In the genomic region with DNA sequence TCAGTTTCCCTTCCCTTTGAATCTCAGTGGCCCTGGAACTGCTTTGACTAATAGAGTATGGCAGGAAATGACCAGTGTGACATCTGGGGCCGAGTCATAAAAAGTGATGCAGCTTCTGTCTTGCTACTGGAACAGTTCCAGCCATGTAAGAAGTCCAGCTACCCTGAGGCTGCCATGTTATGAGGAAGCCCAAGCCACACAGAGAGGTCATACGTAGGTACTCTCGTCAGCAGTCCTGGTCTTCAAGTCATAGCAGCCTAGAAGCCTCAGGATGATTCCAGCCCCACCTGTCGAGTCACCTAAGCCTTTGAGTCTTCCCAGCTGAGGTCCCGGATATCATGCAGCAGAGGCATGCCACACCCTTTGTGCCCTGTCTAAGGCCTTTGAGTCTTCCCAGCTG, we compare ENCODE assay signal across 25 cellular contexts.
DNase-seq lines count a peak whose midpoint lies in the region; ATAC-seq and TF ChIP-seq lines count a peak whose summit lies in the region.
"Had no signal": no experiment of that assay in that cellular context is flagged by ENCODE, and none has a peak within 500 bp of the region (broad histone marks: within the 10 kb centered on the region; RNA-seq: fewer than 3 reads in every experiment).

No MANE protein-coding gene starts in this region.

- no peaks in the 10 kb centered on the region for H3K4me1 Mint-ChIP-seq in stimulated activated memory B cell treated with anti-CD40 and anti-IgM and Interleukin-4, amounts not matched to agents 10 μg/mL and 1 μg/mL and 100 μg/mL, for 72 hours
- H3K4me1 Mint-ChIP-seq: stimulated activated naive B cell treated with anti-CD40 and anti-IgM and Interleukin-4, amounts not matched to agents 10 μg/mL and 1 μg/mL and 100 μg/mL, for 72 hours had no signal

- DNase-seq in LoVo (ENCODE audit: low spot score) (peak; percentile 37), fibroblast of villous mesenchyme (ENCODE audit: low read depth) (peak; percentile 49)
- no peak for DNase-seq in activated CD8-positive, alpha-beta memory T cell treated with anti-CD3 and anti-CD28 coated beads, Interleukin-2, amount 50 U/mL, for 4 hours
- DNase-seq in stimulated activated naive CD4-positive, alpha-beta T cell (lab: John Stamatoyannopoulos, UW) = no peak
- DNase-seq: activated CD4-positive, alpha-beta T cell treated with anti-CD3 and anti-CD28 coated beads, Interleukin-2, amount 50 U/mL, for 48 hours; activated naive CD4-positive, alpha-beta T cell treated with Interleukin-2 at 50 U/mL for 16 hours; activated T-cell treated with anti-CD3 and anti-CD28 coated beads for 4 hours; AML-193; central memory CD4-positive, alpha-beta T cell; COR-L47; glutamatergic neuron; left ventricle myocardium superior; MM.1S; NCI-H187; occipital lobe; right cardiac atrium; stimulated activated naive B cell treated with anti-CD40 and anti-IgM and Interleukin-4, amounts not matched to agents 10 μg/mL and 1 μg/mL and 100 μg/mL, for 72 hours; tibial artery had no signal

- H3K4me3 Mint-ChIP-seq in stimulated activated memory B cell treated with anti-CD40 and anti-IgM and Interleukin-4, amounts not matched to agents 10 μg/mL and 1 μg/mL and 100 μg/mL, for 72 hours = no peak overlapping the region
- H3K4me3 Mint-ChIP-seq: stimulated activated naive B cell treated with anti-CD40 and anti-IgM and Interleukin-4, amounts not matched to agents 10 μg/mL and 1 μg/mL and 100 μg/mL, for 72 hours had no signal

- H3K27me3 Mint-ChIP-seq in stimulated activated memory B cell treated with anti-CD40 and anti-IgM and Interleukin-4, amounts not matched to agents 10 μg/mL and 1 μg/mL and 100 μg/mL, for 72 hours = peaks cover 18% of the 10 kb centered on the region

- TF ChIP-seq CTCF in fibroblast of villous mesenchyme (IDR thresholded peaks at IDR 0.05; ENCODE audit: insufficient read depth, low read depth, low read length) = no peak

- no peaks in the 10 kb centered on the region for H3K9me3 Mint-ChIP-seq in stimulated activated memory B cell treated with anti-CD40 and anti-IgM and Interleukin-4, amounts not matched to agents 10 μg/mL and 1 μg/mL and 100 μg/mL, for 72 hours

- H3K27ac Mint-ChIP-seq in stimulated activated memory B cell treated with anti-CD40 and anti-IgM and Interleukin-4, amounts not matched to agents 10 μg/mL and 1 μg/mL and 100 μg/mL, for 72 hours = no peak overlapping the region
- H3K27ac Mint-ChIP-seq: stimulated activated naive B cell treated with anti-CD40 and anti-IgM and Interleukin-4, amounts not matched to agents 10 μg/mL and 1 μg/mL and 100 μg/mL, for 72 hours had no signal

- no peaks in the 10 kb centered on the region for H3K36me3 ChIP-seq in BLaER1 treated with 17β-estradiol and CSF1 and Interleukin-3, amounts not matched to agents 10 nM and 100 nM
- H3K36me3 ChIP-seq: HAP-1 had no signal

- H3K4me2 ChIP-seq in BLaER1 treated with 17β-estradiol and CSF1 and Interleukin-3, amounts not matched to agents 10 nM and 100 nM = peak overlapping the region; percentile 58 to 87 (median 74)

- H3K4me3 ChIP-seq in BLaER1 treated with 17β-estradiol and CSF1 and Interleukin-3, amounts not matched to agents 10 nM and 100 nM = peak overlapping the region in 8 of 10 experiments; percentile 3 to 46 (median 24); a peak in 13 of 20 replicates
- no peak overlapping the region for H3K4me3 ChIP-seq in fibroblast of villous mesenchyme (ENCODE audit: low read depth, low read length)
- H3K4me3 ChIP-seq: HAP-1, tibial artery had no signal

- peaks cover 22 to 30% (median 27%) of the 10 kb centered on the region in 11 experiments for H3K9me3 ChIP-seq in BLaER1 treated with 17β-estradiol and CSF1 and Interleukin-3, amounts not matched to agents 10 nM and 100 nM (replicated peaks in 1 of 11)
- H3K9me3 ChIP-seq: tibial artery had no signal

- peak overlapping the region; percentile 6 to 68 (median 52); a peak in 17 of 22 replicates for H3K9ac ChIP-seq in BLaER1 treated with 17β-estradiol and CSF1 and Interleukin-3, amounts not matched to agents 10 nM and 100 nM

- no peaks in the 10 kb centered on the region for H3K36me3 Mint-ChIP-seq in stimulated activated memory B cell treated with anti-CD40 and anti-IgM and Interleukin-4, amounts not matched to agents 10 μg/mL and 1 μg/mL and 100 μg/mL, for 72 hours

- no peaks in the 10 kb centered on the region for H4K20me1 ChIP-seq in BLaER1 treated with 17β-estradiol and CSF1 and Interleukin-3, amounts not matched to agents 10 nM and 100 nM

- H3K27ac ChIP-seq in BLaER1 treated with 17β-estradiol and CSF1 and Interleukin-3, amounts not matched to agents 10 nM and 100 nM = peak overlapping the region; percentile 69 to 85 (median 81)
- H3K27ac ChIP-seq: tibial artery, VCaP had no signal

- H3K4me1 ChIP-seq in BLaER1 treated with 17β-estradiol and CSF1 and Interleukin-3, amounts not matched to agents 10 nM and 100 nM = peaks cover 27 to 39% (median 33%) of the 10 kb centered on the region in 10 experiments
- H3K4me1 ChIP-seq: HAP-1 had no signal

- ATAC-seq in SK-N-SH treated with all-trans-retinoic acid at 6 μM for 48 hours (peak; percentile 27; the same call in 2 of the 3 replicates), GM18519 (IDR thresholded peaks at IDR 0.05; ENCODE audit: low FRiP score, unreplicated experiment) (no peak)
- ATAC-seq in stimulated activated memory B cell treated with anti-CD40 and anti-IgM and Interleukin-4, amounts not matched to agents 10 μg/mL and 1 μg/mL and 100 μg/mL, for 72 hours = no peak
- ATAC-seq: HepG2 had no signal

- no peaks in the 10 kb centered on the region for H3K27me3 ChIP-seq in BLaER1 treated with 17β-estradiol and CSF1 and Interleukin-3, amounts not matched to agents 10 nM and 100 nM
- H3K27me3 ChIP-seq: tibial artery had no signal

TF ChIP-seq in SK-N-SH treated with all-trans-retinoic acid at 6 μM for 48 hours, 23 proteins besides CTCF, POLR2A, EP300 and RAD21:
- no peak for TF ChIP-seq ARNTL (CRISPR knock-in tag; IDR thresholded peaks at IDR 0.05; ENCODE audit: borderline replicate concordance, low read depth)
- TF ChIP-seq, protein P1, sequence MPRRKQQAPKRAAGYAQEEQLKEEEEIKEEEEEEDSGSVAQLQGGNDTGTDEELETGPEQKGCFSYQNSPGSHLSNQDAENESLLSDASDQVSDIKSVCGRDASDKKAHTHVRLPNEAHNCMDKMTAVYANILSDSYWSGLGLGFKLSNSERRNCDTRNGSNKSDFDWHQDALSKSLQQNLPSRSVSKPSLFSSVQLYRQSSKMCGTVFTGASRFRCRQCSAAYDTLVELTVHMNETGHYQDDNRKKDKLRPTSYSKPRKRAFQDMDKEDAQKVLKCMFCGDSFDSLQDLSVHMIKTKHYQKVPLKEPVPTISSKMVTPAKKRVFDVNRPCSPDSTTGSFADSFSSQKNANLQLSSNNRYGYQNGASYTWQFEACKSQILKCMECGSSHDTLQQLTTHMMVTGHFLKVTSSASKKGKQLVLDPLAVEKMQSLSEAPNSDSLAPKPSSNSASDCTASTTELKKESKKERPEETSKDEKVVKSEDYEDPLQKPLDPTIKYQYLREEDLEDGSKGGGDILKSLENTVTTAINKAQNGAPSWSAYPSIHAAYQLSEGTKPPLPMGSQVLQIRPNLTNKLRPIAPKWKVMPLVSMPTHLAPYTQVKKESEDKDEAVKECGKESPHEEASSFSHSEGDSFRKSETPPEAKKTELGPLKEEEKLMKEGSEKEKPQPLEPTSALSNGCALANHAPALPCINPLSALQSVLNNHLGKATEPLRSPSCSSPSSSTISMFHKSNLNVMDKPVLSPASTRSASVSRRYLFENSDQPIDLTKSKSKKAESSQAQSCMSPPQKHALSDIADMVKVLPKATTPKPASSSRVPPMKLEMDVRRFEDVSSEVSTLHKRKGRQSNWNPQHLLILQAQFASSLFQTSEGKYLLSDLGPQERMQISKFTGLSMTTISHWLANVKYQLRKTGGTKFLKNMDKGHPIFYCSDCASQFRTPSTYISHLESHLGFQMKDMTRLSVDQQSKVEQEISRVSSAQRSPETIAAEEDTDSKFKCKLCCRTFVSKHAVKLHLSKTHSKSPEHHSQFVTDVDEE (CRISPR knock-in tag; IDR thresholded peaks at IDR 0.05) = no peak
- peak; percentile 74; the same call in 1 of the 2 replicates for TF ChIP-seq ZNF565 (CRISPR knock-in tag; conservative IDR thresholded peaks at IDR 0.05; ENCODE audit: low read depth)
- TF ChIP-seq ISL1 (CRISPR knock-in tag; IDR thresholded peaks at IDR 0.05) = no peak
- TF ChIP-seq CSDC2 (CRISPR knock-in tag; IDR thresholded peaks at IDR 0.05) = no peak

Comparison
In these comparisons a context has a peak if more than half of its experiments do, and no peak if none do; other contexts are left out.
1. DNase-seq: peak in LoVo (single experiment) and fibroblast of villous mesenchyme (single experiment); none in activated CD8-positive, alpha-beta memory T cell treated with anti-CD3 and anti-CD28 coated beads, Interleukin-2, amount 50 U/mL, for 4 hours (single experiment) and stimulated activated naive CD4-positive, alpha-beta T cell (0 of 6).